9 cellular contexts compared by ENCODE assay signal in genomic region chr16:49463529-49463928, GRCh38.
DNase-seq lines count a peak whose midpoint lies in the region; ATAC-seq lines count a peak whose summit lies in the region.
"Had no signal": no experiment of that assay in that cellular context is flagged by ENCODE, and none has a peak within 500 bp of the region (broad histone marks: within the 10 kb centered on the region; RNA-seq: fewer than 3 reads in every experiment).

No MANE protein-coding gene starts in this region.

- ATAC-seq in GM18873 (IDR thresholded peaks at IDR 0.05; ENCODE audit: low FRiP score, unreplicated experiment) (peak; percentile 92), HG03060 (IDR thresholded peaks at IDR 0.05; ENCODE audit: low read depth, unreplicated experiment) (peak; percentile 86), T-cell (replicated peaks in 1 of 4) (peak; percentile 85 to 92 (median 92))
- peak; percentile 92 for ATAC-seq in central memory CD8-positive, alpha-beta T cell (replicated peaks; ENCODE audit: extremely low read depth, poor library complexity, severe bottlenecking)
- ATAC-seq in stimulated activated memory B cell treated with anti-CD40 and anti-IgM and Interleukin-4, amounts not matched to agents 10 μg/mL and 1 μg/mL and 100 μg/mL, for 72 hours, result peak; percentile 71

- H3K4me1 Mint-ChIP-seq in T-cell, result peaks cover 48 to 68% (median 50%) of the 10 kb centered on the region in 3 donors
- peaks cover 38% of the 10 kb centered on the region for H3K4me1 Mint-ChIP-seq in central memory CD8-positive, alpha-beta T cell
- peaks cover 12% of the 10 kb centered on the region for H3K4me1 Mint-ChIP-seq in stimulated activated memory B cell treated with anti-CD40 and anti-IgM and Interleukin-4, amounts not matched to agents 10 μg/mL and 1 μg/mL and 100 μg/mL, for 72 hours

- H3K27me3 Mint-ChIP-seq in T-cell, result no peaks in the 10 kb centered on the region
- H3K27me3 Mint-ChIP-seq in central memory CD8-positive, alpha-beta T cell, result no peaks in the 10 kb centered on the region
- H3K27me3 Mint-ChIP-seq in stimulated activated memory B cell treated with anti-CD40 and anti-IgM and Interleukin-4, amounts not matched to agents 10 μg/mL and 1 μg/mL and 100 μg/mL, for 72 hours, result no peaks in the 10 kb centered on the region

- peak overlapping the region; percentile 91 to 92 for H3K27ac Mint-ChIP-seq in T-cell
- peak overlapping the region; percentile 98 for H3K27ac Mint-ChIP-seq in central memory CD8-positive, alpha-beta T cell (ENCODE audit: low read depth)
- H3K27ac Mint-ChIP-seq in stimulated activated memory B cell treated with anti-CD40 and anti-IgM and Interleukin-4, amounts not matched to agents 10 μg/mL and 1 μg/mL and 100 μg/mL, for 72 hours, result peak overlapping the region; percentile 68
- H3K27ac Mint-ChIP-seq: dendritic cell treated with granulocyte-macrophage colony-stimulating factor and Interleukin-4, amounts not matched to agents 40 ng/mL and 50 ng/mL, for 4 days had no signal

- POLR2A ChIA-PET in T-cell (lab: Charles Lee), result interaction anchor here in 1 of 2 donors (0.7 kb wide), 1 partner anchor 22 kb away, joined by 3 read pairs; no protein-coding TSS in a partner anchor

- H3K36me3 Mint-ChIP-seq in T-cell, result no peaks in the 10 kb centered on the region
- H3K36me3 Mint-ChIP-seq in central memory CD8-positive, alpha-beta T cell (ENCODE audit: insufficient read depth), result peaks cover 6% of the 10 kb centered on the region
- H3K36me3 Mint-ChIP-seq in stimulated activated memory B cell treated with anti-CD40 and anti-IgM and Interleukin-4, amounts not matched to agents 10 μg/mL and 1 μg/mL and 100 μg/mL, for 72 hours, result no peaks in the 10 kb centered on the region

- DNase-seq in T-cell (peak; percentile 60 to 84 (median 76)), foreskin melanocyte (no peak), NOMO-1 (lab: John Stamatoyannopoulos, UW; ENCODE audit: unreplicated experiment in 2 of 2) (no peak), pons (ENCODE audit: low spot score) (no peak)
- peak; percentile 37 to 78 for DNase-seq in central memory CD8-positive, alpha-beta T cell (ENCODE audit: low spot score in 2 of 2)

- H3K4me3 Mint-ChIP-seq in T-cell, result peak overlapping the region; percentile 57 to 63 (median 58)
- peak overlapping the region; percentile 74 for H3K4me3 Mint-ChIP-seq in central memory CD8-positive, alpha-beta T cell
- H3K4me3 Mint-ChIP-seq in stimulated activated memory B cell treated with anti-CD40 and anti-IgM and Interleukin-4, amounts not matched to agents 10 μg/mL and 1 μg/mL and 100 μg/mL, for 72 hours, result no peak overlapping the region
- H3K4me3 Mint-ChIP-seq: dendritic cell treated with granulocyte-macrophage colony-stimulating factor and Interleukin-4, amounts not matched to agents 40 ng/mL and 50 ng/mL, for 4 days had no signal

- CTCF ChIA-PET in T-cell (lab: Charles Lee), result interaction anchor here in 1 of 2 donors (0.5 to 1.0 kb wide), 2 partner anchors 21 to 150 kb away, joined by 3 to 4 read pairs; no protein-coding TSS in a partner anchor

- H3K9me3 Mint-ChIP-seq in T-cell, result no peaks in the 10 kb centered on the region
- no peaks in the 10 kb centered on the region for H3K9me3 Mint-ChIP-seq in central memory CD8-positive, alpha-beta T cell
- H3K9me3 Mint-ChIP-seq in stimulated activated memory B cell treated with anti-CD40 and anti-IgM and Interleukin-4, amounts not matched to agents 10 μg/mL and 1 μg/mL and 100 μg/mL, for 72 hours, result no peaks in the 10 kb centered on the region
- H3K9me3 Mint-ChIP-seq: dendritic cell treated with granulocyte-macrophage colony-stimulating factor and Interleukin-4, amounts not matched to agents 40 ng/mL and 50 ng/mL, for 4 days had no signal

Comparison
In these comparisons a context has a peak if more than half of its experiments do, and no peak if none do; other contexts are left out.
1. DNase-seq: peak in T-cell (34 of 34) and central memory CD8-positive, alpha-beta T cell (2 of 2); none in foreskin melanocyte (single experiment), NOMO-1 (0 of 2) and pons (single experiment).
2. Peak in every context shown above with its lines, with median percentiles within 50 percentile points of each other: ATAC-seq and H3K27ac Mint-ChIP-seq.